16 cellular contexts compared by ENCODE assay signal in the genomic region with DNA sequence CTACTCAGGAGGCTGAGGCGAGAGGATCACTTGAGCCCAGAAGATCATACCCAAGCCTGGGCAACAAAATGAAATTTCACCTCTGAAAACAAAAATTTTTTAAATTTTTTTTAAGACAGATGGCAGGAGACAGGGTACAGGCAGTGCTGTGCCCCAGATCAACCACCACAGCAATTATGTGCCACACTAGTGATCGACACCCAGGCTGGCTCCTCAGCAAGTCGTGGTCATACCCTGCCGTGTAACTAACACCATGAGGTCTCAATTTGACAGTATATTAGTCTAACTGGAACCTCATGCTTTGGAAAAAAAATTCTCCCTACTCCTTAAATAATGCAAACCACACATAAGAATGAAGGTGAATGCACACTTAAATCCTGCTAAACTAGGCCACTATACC. TPM values are rescaled to one million over a fixed set of nuclear protein-coding genes. Genes with fewer than 3 reads are reported as not detected.
DNase-seq lines count a peak whose midpoint lies in the region; ATAC-seq, FAIRE-seq and TF ChIP-seq lines count a peak whose summit lies in the region.
"Had no signal": no experiment of that assay in that cellular context is flagged by ENCODE, and none has a peak within 500 bp of the region (broad histone marks: within the 10 kb centered on the region; RNA-seq: fewer than 3 reads in every experiment).

No MANE protein-coding gene starts in this region.

- H3K9ac ChIP-seq in smooth muscle cell (ENCODE audit: low read depth) = no peak overlapping the region

- H3K4me2 ChIP-seq in smooth muscle cell = no peak overlapping the region
- H3K4me2 ChIP-seq: BLaER1 treated with 17β-estradiol and CSF1 and Interleukin-3, amounts not matched to agents 10 nM and 100 nM had no signal

- peaks cover 64% of the 10 kb centered on the region for H3K36me3 Mint-ChIP-seq in T-helper 1 cell treated with Interleukin-12 subunit alpha and Interleukin-12 subunit beta and Interleukin-4 antibody, amounts not matched to agents 30 μg/mL and 1 μg/mL, for 36 hours (ENCODE audit: low read depth)
- H3K36me3 Mint-ChIP-seq in activated naive CD8-positive, alpha-beta T cell treated with anti-CD3 and anti-CD28 coated beads for 36 hours = peaks cover 61% of the 10 kb centered on the region
- peaks cover 76% of the 10 kb centered on the region for H3K36me3 Mint-ChIP-seq in nephron progenitor cell (ENCODE audit: low read depth)

- peak overlapping the region; percentile 81 for H3K27ac Mint-ChIP-seq in T-helper 1 cell treated with Interleukin-12 subunit alpha and Interleukin-12 subunit beta and Interleukin-4 antibody, amounts not matched to agents 30 μg/mL and 1 μg/mL, for 36 hours
- H3K27ac Mint-ChIP-seq in activated naive CD8-positive, alpha-beta T cell treated with anti-CD3 and anti-CD28 coated beads for 36 hours = peak overlapping the region; percentile 72
- peak overlapping the region; percentile 67 for H3K27ac Mint-ChIP-seq in nephron progenitor cell

- TF ChIP-seq POLR2A in GM12891 (IDR thresholded peaks at IDR 0.05; ENCODE audit: low read depth, low read length) = no peak

- H3K4me1 Mint-ChIP-seq in T-helper 1 cell treated with Interleukin-12 subunit alpha and Interleukin-12 subunit beta and Interleukin-4 antibody, amounts not matched to agents 30 μg/mL and 1 μg/mL, for 36 hours (ENCODE audit: low read depth) = peaks cover 32% of the 10 kb centered on the region
- H3K4me1 Mint-ChIP-seq in activated naive CD8-positive, alpha-beta T cell treated with anti-CD3 and anti-CD28 coated beads for 36 hours = peaks cover 44% of the 10 kb centered on the region
- H3K4me1 Mint-ChIP-seq in nephron progenitor cell = no peaks in the 10 kb centered on the region
- H3K4me1 Mint-ChIP-seq: endodermal cell had no signal

- no peaks in the 10 kb centered on the region for H3K4me1 ChIP-seq in smooth muscle cell (ENCODE audit: low read depth)

- no peaks in the 10 kb centered on the region for H3K9me3 Mint-ChIP-seq in T-helper 1 cell treated with Interleukin-12 subunit alpha and Interleukin-12 subunit beta and Interleukin-4 antibody, amounts not matched to agents 30 μg/mL and 1 μg/mL, for 36 hours
- no peaks in the 10 kb centered on the region for H3K9me3 Mint-ChIP-seq in activated naive CD8-positive, alpha-beta T cell treated with anti-CD3 and anti-CD28 coated beads for 36 hours
- H3K9me3 Mint-ChIP-seq in nephron progenitor cell = no peaks in the 10 kb centered on the region
- H3K9me3 Mint-ChIP-seq: endodermal cell had no signal

- intact Hi-C loops in left cardiac atrium (cut with DNase I) = no loop called here

- H3F3A ChIP-seq in smooth muscle cell (ENCODE audit: low read depth) = no peaks in the 10 kb centered on the region

- peak overlapping the region; percentile 37 for H3K4me3 Mint-ChIP-seq in T-helper 1 cell treated with Interleukin-12 subunit alpha and Interleukin-12 subunit beta and Interleukin-4 antibody, amounts not matched to agents 30 μg/mL and 1 μg/mL, for 36 hours
- no peak overlapping the region for H3K4me3 Mint-ChIP-seq in activated naive CD8-positive, alpha-beta T cell treated with anti-CD3 and anti-CD28 coated beads for 36 hours
- no peak overlapping the region for H3K4me3 Mint-ChIP-seq in nephron progenitor cell
- H3K4me3 Mint-ChIP-seq: endodermal cell had no signal

- H3K9me3 ChIP-seq in smooth muscle cell (replicated peaks; ENCODE audit: low read depth) = no peaks in the 10 kb centered on the region
- H3K9me3 ChIP-seq: BLaER1 treated with 17β-estradiol and CSF1 and Interleukin-3, amounts not matched to agents 10 nM and 100 nM; sigmoid colon; tibial nerve had no signal

- no peaks in the 10 kb centered on the region for H3K27me3 Mint-ChIP-seq in T-helper 1 cell treated with Interleukin-12 subunit alpha and Interleukin-12 subunit beta and Interleukin-4 antibody, amounts not matched to agents 30 μg/mL and 1 μg/mL, for 36 hours (ENCODE audit: low read depth)
- H3K27me3 Mint-ChIP-seq in activated naive CD8-positive, alpha-beta T cell treated with anti-CD3 and anti-CD28 coated beads for 36 hours = no peaks in the 10 kb centered on the region
- no peaks in the 10 kb centered on the region for H3K27me3 Mint-ChIP-seq in nephron progenitor cell (ENCODE audit: low read depth, poor library complexity)

- FAIRE-seq in GM12891 (lab: Jason Lieb, UNC) = peak; percentile 50

- H3K4me3 ChIP-seq in smooth muscle cell = no peak overlapping the region
- H3K4me3 ChIP-seq: BLaER1 treated with 17β-estradiol and CSF1 and Interleukin-3, amounts not matched to agents 10 nM and 100 nM; sigmoid colon; tibial nerve had no signal

- H2AFZ ChIP-seq in smooth muscle cell (ENCODE audit: low read depth) = no peak overlapping the region

- no peak for TF ChIP-seq CTCF in nephron progenitor cell (IDR thresholded peaks at IDR 0.05)
- TF ChIP-seq CTCF in smooth muscle cell (IDR thresholded peaks at IDR 0.05; ENCODE audit: borderline replicate concordance, insufficient read depth, poor library complexity, severe bottlenecking) = no peak

- no peak for ATAC-seq in left cardiac atrium
- ATAC-seq: HCT116 had no signal

- H3K36me3 ChIP-seq in smooth muscle cell (ENCODE audit: low read depth) = peaks cover 23% of the 10 kb centered on the region

- H3K27me3 ChIP-seq in smooth muscle cell (ENCODE audit: low read depth) = no peaks in the 10 kb centered on the region
- H3K27me3 ChIP-seq: BLaER1 treated with 17β-estradiol and CSF1 and Interleukin-3, amounts not matched to agents 10 nM and 100 nM; sigmoid colon; tibial nerve had no signal

- no peak for DNase-seq in T-helper 1 cell
- no peak for DNase-seq in GM12891 (ENCODE audit: insufficient read length, low spot score)
- no peak for DNase-seq in activated naive CD8-positive, alpha-beta T cell treated with anti-CD3 and anti-CD28 coated beads for 36 hours
- no peak for DNase-seq in nephron progenitor cell
- no peak for DNase-seq in NCI-H2196 treated with DMSO at 0.1 percent for 48 hours (lab: John Stamatoyannopoulos, UW; ENCODE audit: unreplicated experiment)
- no peak for DNase-seq in left cardiac atrium
- DNase-seq in smooth muscle cell (lab: John Stamatoyannopoulos, UW; ENCODE audit: unreplicated experiment) = no peak
- DNase-seq: endodermal cell; sigmoid colon; stimulated activated CD4-positive, alpha-beta T cell treated with anti-CD3 and anti-CD28 coated beads, Interleukin-4, amount 100 ng/mL, for 24 hours; stimulated activated CD8-positive, alpha-beta memory T cell treated with anti-CD3 and anti-CD28 coated beads, Interleukin-4, amount 100 ng/mL, for 48 hours had no signal

- 98% methylated on average over 4 of the region's 4 CpGs for WGBS in smooth muscle cell (ENCODE audit: low lambda C conversion rate)

- H4K20me1 ChIP-seq in smooth muscle cell (ENCODE audit: low read depth) = peaks cover 79% of the 10 kb centered on the region

- H3K79me2 ChIP-seq in smooth muscle cell (ENCODE audit: low read depth) = peaks cover 46% of the 10 kb centered on the region

- no peak overlapping the region for H3K27ac ChIP-seq in smooth muscle cell (ENCODE audit: low read depth)
- H3K27ac ChIP-seq: 22Rv1; BLaER1 treated with 17β-estradiol and CSF1 and Interleukin-3, amounts not matched to agents 10 nM and 100 nM; tibial nerve had no signal

TF ChIP-seq in GM12891, 5 proteins besides CTCF, POLR2A, EP300 and RAD21:
- TF ChIP-seq POU2F2 (IDR thresholded peaks at IDR 0.05; ENCODE audit: low read depth, low read length) = no peak
- no peak for TF ChIP-seq PAX5 (IDR thresholded peaks at IDR 0.05; ENCODE audit: insufficient read depth, low read length, severe bottlenecking)
- no peak for TF ChIP-seq SPI1 (IDR thresholded peaks at IDR 0.05; ENCODE audit: low read depth, low read length)
- TF ChIP-seq TAF1 (IDR thresholded peaks at IDR 0.05; ENCODE audit: low read depth, low read length) = no peak
- TF ChIP-seq POLR2AphosphoS5 (IDR thresholded peaks at IDR 0.05; ENCODE audit: low read depth, low read length) = no peak

RNA-seq across cellular contexts. Expression of gene SF3A1, which starts 8.3 kb away (rescaled TPM):
- 69.6 TPM for polyA plus RNA-seq in GM12891 (2012; ENCODE audit: low read depth, missing spikeins)
- 100 to 1,000 TPM; 243 to 244 TPM for total RNA-seq in activated naive CD8-positive, alpha-beta T cell treated with anti-CD3 and anti-CD28 coated beads for 36 hours
- 100 to 1,000 TPM in 1 of 2 donors, 10 to 100 TPM in 1; 94.3 to 105 TPM for total RNA-seq in left cardiac atrium
- 46.0 and 55.0 TPM in 2 replicates for total RNA-seq in smooth muscle cell
- 86.7 and 86.9 TPM in 2 replicates for polyA plus RNA-seq in smooth muscle cell

RNA-seq across cellular contexts. Expression of gene CCDC157, which starts 8.4 kb away (rescaled TPM):
- 0.69 TPM for polyA plus RNA-seq in GM12891 (2012; ENCODE audit: low read depth, missing spikeins)
- 1 to 10 TPM; 2.5 to 2.6 TPM for total RNA-seq in activated naive CD8-positive, alpha-beta T cell treated with anti-CD3 and anti-CD28 coated beads for 36 hours
- total RNA-seq in left cardiac atrium = under 1 TPM; 0.65 to 0.84 TPM
- total RNA-seq in smooth muscle cell = 1.5 and 4.8 TPM in 2 replicates
- 2.5 and 6.0 TPM in 2 replicates for polyA plus RNA-seq in smooth muscle cell

RNA-seq across cellular contexts. Expression of gene TBC1D10A, which starts 21.7 kb away (rescaled TPM):
- polyA plus RNA-seq in GM12891 (2012; ENCODE audit: low read depth, missing spikeins) = 12.7 TPM
- total RNA-seq in activated naive CD8-positive, alpha-beta T cell treated with anti-CD3 and anti-CD28 coated beads for 36 hours = 10 to 100 TPM; 13.0 to 14.4 TPM
- total RNA-seq in left cardiac atrium (10 to 100 TPM; 11.9 to 12.3 TPM), smooth muscle cell (16.8 and 23.0 TPM in 2 replicates)
- 51.1 and 57.6 TPM in 2 replicates for polyA plus RNA-seq in smooth muscle cell

RNA-seq across cellular contexts. Expression of gene RNF215, which starts 38.8 kb away (rescaled TPM):
- polyA plus RNA-seq in GM12891 (2012; ENCODE audit: low read depth, missing spikeins) = 4.6 TPM
- 1 to 10 TPM; 3.3 to 3.9 TPM for total RNA-seq in activated naive CD8-positive, alpha-beta T cell treated with anti-CD3 and anti-CD28 coated beads for 36 hours
- total RNA-seq in left cardiac atrium (10 to 100 TPM in 1 of 2 donors, 1 to 10 TPM in 1; 7.5 to 12.9 TPM), smooth muscle cell (11.6 and 21.2 TPM in 2 replicates)
- polyA plus RNA-seq in smooth muscle cell = 3.4 and 5.9 TPM in 2 replicates

RNA-seq across cellular contexts. Expression of gene SEC14L2, which starts 48.4 kb away (rescaled TPM):
- 0.46 TPM for polyA plus RNA-seq in GM12891 (2012; ENCODE audit: low read depth, missing spikeins)
- 1 to 10 TPM; 9.1 to 9.4 TPM for total RNA-seq in activated naive CD8-positive, alpha-beta T cell treated with anti-CD3 and anti-CD28 coated beads for 36 hours
- total RNA-seq in left cardiac atrium (1 to 10 TPM; 2.1 to 5.7 TPM), smooth muscle cell (7.9 and 15.1 TPM in 2 replicates)
- polyA plus RNA-seq in smooth muscle cell = 8.0 and 8.2 TPM in 2 replicates
